ENCODE assay signal across 8 cellular contexts in the genomic region with DNA sequence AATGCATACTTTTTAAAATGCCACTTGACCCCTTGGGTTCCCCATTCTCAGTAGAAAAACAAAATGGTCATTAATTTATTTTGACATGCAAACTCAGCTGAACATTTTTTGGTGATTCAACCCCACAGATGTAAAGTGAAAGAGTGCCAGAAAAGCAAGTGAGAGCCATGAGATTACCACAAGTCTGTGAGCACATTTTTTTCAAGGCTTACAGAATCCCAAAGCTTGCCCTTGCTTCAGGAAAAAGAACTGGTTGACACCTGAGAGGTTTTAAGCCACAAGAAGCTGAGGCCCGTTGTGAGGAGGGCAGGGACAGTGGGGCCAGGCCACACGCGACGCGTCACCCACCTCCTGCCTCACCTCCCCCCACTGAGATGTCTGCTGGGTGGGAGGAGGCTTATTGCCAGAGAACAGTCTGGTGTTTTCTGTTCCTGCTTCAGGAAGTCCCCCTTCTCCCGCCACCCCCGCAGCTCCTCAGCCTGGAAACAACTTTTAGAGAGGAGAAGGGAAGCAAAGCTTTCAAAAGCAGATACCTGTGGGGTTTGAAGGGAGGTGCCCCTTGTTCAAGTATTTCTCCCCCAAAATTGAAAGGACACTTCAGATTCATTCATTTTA.
DNase-seq lines count a peak whose midpoint lies in the region; ATAC-seq and TF ChIP-seq lines count a peak whose summit lies in the region.

No MANE protein-coding gene starts in this region.

- H3K27me3 Mint-ChIP-seq in activated naive CD4-positive, alpha-beta T cell treated with anti-CD3 and anti-CD28 coated beads for 36 hours (ENCODE audit: low read depth): no peaks in the 10 kb centered on the region

- H3K4me3 Mint-ChIP-seq in activated naive CD4-positive, alpha-beta T cell treated with anti-CD3 and anti-CD28 coated beads for 36 hours: no peak overlapping the region

- peaks cover 16% of the 10 kb centered on the region for H3K4me1 ChIP-seq in foreskin keratinocyte

- H3K27ac ChIP-seq in foreskin keratinocyte: peak overlapping the region; percentile 82

- no peaks in the 10 kb centered on the region for H3K27me3 ChIP-seq in foreskin keratinocyte

- ATAC-seq in HG03039 (IDR thresholded peaks at IDR 0.05; ENCODE audit: unreplicated experiment): peak; percentile 58
- peak; percentile 54 for ATAC-seq in foreskin keratinocyte
- no peak for ATAC-seq in GM18517 (IDR thresholded peaks at IDR 0.05; ENCODE audit: unreplicated experiment)

- peak overlapping the region; percentile 2 for H3K4me3 ChIP-seq in skeletal muscle cell (ENCODE audit: low read depth, low read length)

- CTCF ChIA-PET in activated naive CD4-positive, alpha-beta T cell treated with anti-CD3 and anti-CD28 coated beads for 36 hours (lab: Charles Lee): interaction anchor here (0.9 kb wide), 1 partner anchor 31 kb away, joined by 3 read pairs; no protein-coding TSS in a partner anchor

- DNase-seq in activated naive CD4-positive, alpha-beta T cell treated with anti-CD3 and anti-CD28 coated beads for 36 hours: peak; percentile 7
- no peak for DNase-seq in activated naive CD4-positive, alpha-beta T cell (lab: John Stamatoyannopoulos, UW)
- DNase-seq in SW480 (ENCODE audit: low spot score): peak; percentile 75
- peak; percentile 70 to 86 for DNase-seq in foreskin keratinocyte
- peak; percentile 91 for DNase-seq in skeletal muscle cell (ENCODE audit: low read depth)
- no peak for DNase-seq in DMS53 (lab: John Stamatoyannopoulos, UW)

- H3K27ac Mint-ChIP-seq in activated naive CD4-positive, alpha-beta T cell treated with anti-CD3 and anti-CD28 coated beads for 36 hours: no peak overlapping the region

- TF ChIP-seq CTCF in foreskin keratinocyte (conservative IDR thresholded peaks at IDR 0.05): no peak

- intact Hi-C loops in activated naive CD4-positive, alpha-beta T cell treated with anti-CD3 and anti-CD28 coated beads for 36 hours (cut with micrococcal nuclease): no loop called here

- peaks cover 1% of the 10 kb centered on the region for H3K9me3 Mint-ChIP-seq in activated naive CD4-positive, alpha-beta T cell treated with anti-CD3 and anti-CD28 coated beads for 36 hours

- no peaks in the 10 kb centered on the region for H3K36me3 Mint-ChIP-seq in activated naive CD4-positive, alpha-beta T cell treated with anti-CD3 and anti-CD28 coated beads for 36 hours (ENCODE audit: low read depth)

- H3K4me1 Mint-ChIP-seq in activated naive CD4-positive, alpha-beta T cell treated with anti-CD3 and anti-CD28 coated beads for 36 hours (ENCODE audit: low read depth): peaks cover 5% of the 10 kb centered on the region

Comparison
In these comparisons a context has a peak if more than half of its experiments do, and no peak if none do; other contexts are left out.
1. DNase-seq: peak in activated naive CD4-positive, alpha-beta T cell treated with anti-CD3 and anti-CD28 coated beads for 36 hours (single experiment), SW480 (single experiment), foreskin keratinocyte (2 of 2) and skeletal muscle cell (single experiment); none in activated naive CD4-positive, alpha-beta T cell (0 of 4) and DMS53 (single experiment).